Comparison of ENCODE assay signal across 1 cellular context in the genomic region with DNA sequence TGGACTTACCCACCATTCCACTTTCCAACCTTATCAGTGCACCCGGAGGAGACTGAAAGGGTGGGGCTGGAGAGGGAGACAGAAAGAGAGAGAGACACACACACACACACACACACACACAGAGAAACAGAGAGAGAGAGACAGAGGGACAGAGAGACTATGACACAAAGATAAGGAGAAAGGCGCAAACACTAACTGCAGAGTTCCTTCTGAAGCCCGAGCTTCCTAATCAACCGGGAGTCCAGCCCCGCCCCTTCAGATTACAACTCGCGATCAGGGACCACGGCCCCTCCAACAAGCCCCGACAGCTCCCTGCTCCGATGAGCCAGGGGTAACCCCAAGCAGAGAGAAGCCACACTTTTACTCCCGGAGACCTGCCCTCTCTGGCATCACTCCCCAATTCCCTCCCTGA.
TF ChIP-seq lines count a peak whose summit lies in the region.

No MANE protein-coding gene starts in this region.

TF ChIP-seq in endothelial cell of umbilical vein, 7 proteins besides CTCF, POLR2A, EP300 and RAD21:
- TF ChIP-seq FOS (IDR thresholded peaks at IDR 0.05; ENCODE audit: borderline replicate concordance, insufficient read depth, low read length) (no peak), MAX (IDR thresholded peaks at IDR 0.05; ENCODE audit: insufficient read depth, insufficient read length) (no peak), JUN (IDR thresholded peaks at IDR 0.05; ENCODE audit: borderline replicate concordance, insufficient read depth, insufficient read length, low read depth) (no peak), POLR2AphosphoS5 (IDR thresholded peaks at IDR 0.05; ENCODE audit: insufficient read depth, low read depth, low read length) (no peak), EZH2 (IDR thresholded peaks at IDR 0.05; ENCODE audit: borderline replicate concordance, low read depth, low read length, severe bottlenecking) (no peak)
